Comparison of ENCODE assay signal across 10 cellular contexts in genomic region chr2:65071499-65072180, GRCh38. TPM values are rescaled to one million over a fixed set of nuclear protein-coding genes. Genes with fewer than 3 reads are reported as not detected.
DNase-seq lines count a peak whose midpoint lies in the region; ATAC-seq and TF ChIP-seq lines count a peak whose summit lies in the region.
"Had no signal": no experiment of that assay in that cellular context is flagged by ENCODE, and none has a peak within 500 bp of the region (broad histone marks: within the 10 kb centered on the region; RNA-seq: fewer than 3 reads in every experiment).

No MANE protein-coding gene starts in this region.

- DNase-seq in ELR (ENCODE audit: low read depth) (peak; percentile 62), OCI-LY7 (ENCODE audit: low spot score) (peak; percentile 47), osteoblast (ENCODE audit: insufficient read length, low spot score, missing footprints) (no peak), NCI-H774 (lab: John Stamatoyannopoulos, UW) (no peak)
- DNase-seq in activated CD4-positive, CD25-positive, alpha-beta regulatory T cell (lab: John Stamatoyannopoulos, UW): no peak
- DNase-seq: activated T-cell treated with anti-CD3 and anti-CD28 coated beads, Interleukin-2, amount 50 U/mL, for 48 hours; OCI-M1 had no signal

- peak overlapping the region; percentile 83 for H3K27ac ChIP-seq in OCI-LY7 (ENCODE audit: low read depth, low read length, poor library complexity, severe bottlenecking)
- peak overlapping the region; percentile 69 for H3K27ac ChIP-seq in cingulate gyrus (ENCODE audit: low read depth, low read length)
- H3K27ac ChIP-seq in osteoblast (ENCODE audit: low read depth, low read length): no peak overlapping the region

- intact Hi-C loops in OCI-LY7 (cut with micrococcal nuclease; ENCODE audit: unreplicated experiment): loop anchor here (5.0 kb wide), 1 partner anchor 156 kb away; the partner anchor contains the start of gene ACTR2

- H3K36me3 ChIP-seq in OCI-LY7 (ENCODE audit: insufficient read depth, low read length) (peaks cover 43% of the 10 kb centered on the region), osteoblast (ENCODE audit: insufficient read depth, low read length) (peaks cover 42% of the 10 kb centered on the region)

- H3K79me2 ChIP-seq in OCI-LY7 (ENCODE audit: insufficient read depth, low read depth, low read length) (no peaks in the 10 kb centered on the region), osteoblast (ENCODE audit: insufficient read depth, low read length) (peaks cover 26% of the 10 kb centered on the region)

- H3K9me3 ChIP-seq in OCI-LY7 (ENCODE audit: low read length): no peaks in the 10 kb centered on the region
- H3K9me3 ChIP-seq in osteoblast (ENCODE audit: low read depth, low read length): no peaks in the 10 kb centered on the region

- H3K4me2 ChIP-seq in OCI-LY7 (ENCODE audit: low read length) (peak overlapping the region; percentile 64), osteoblast (ENCODE audit: insufficient read depth, low read length) (no peak overlapping the region)

- no TSS peak for BruUV-seq in OCI-LY7 (replicated peaks; lab: Mats Ljungman, UMichigan)

- H3K4me1 ChIP-seq in OCI-LY7 (ENCODE audit: insufficient read depth, low read length, poor library complexity, severe bottlenecking) (peaks cover 83% of the 10 kb centered on the region), osteoblast (ENCODE audit: insufficient read depth, low read length) (peaks cover 29% of the 10 kb centered on the region)

- ATAC-seq in HG03045 (IDR thresholded peaks at IDR 0.05; ENCODE audit: unreplicated experiment) (no peak), GM21528 (IDR thresholded peaks at IDR 0.05; ENCODE audit: low FRiP score, unreplicated experiment) (no peak)

- TF ChIP-seq CTCF in OCI-LY7 (conservative IDR thresholded peaks at IDR 0.05; ENCODE audit: low read length) (peak; percentile 59), osteoblast (IDR thresholded peaks at IDR 0.05; ENCODE audit: extremely low read depth, low read depth, low read length) (peak; percentile 21)

- CTCF ChIA-PET in OCI-LY7 (lab: Charles Lee; ENCODE audit: unreplicated experiment): interaction anchor here (0.9 to 2.8 kb wide), 2 partner anchors 58 to 97 kb away, joined by 3 to 18 read pairs; partner anchors contain the start of gene RAB1A

- H3K9me2 ChIP-seq in OCI-LY7 (ENCODE audit: insufficient read depth, low read length): no peaks in the 10 kb centered on the region

- H4K20me1 ChIP-seq in OCI-LY7 (ENCODE audit: insufficient read depth, low read length) (no peaks in the 10 kb centered on the region), osteoblast (ENCODE audit: insufficient read depth, low read length) (peaks cover 15% of the 10 kb centered on the region)

- no peaks in the 10 kb centered on the region for H3K27me3 ChIP-seq in osteoblast (ENCODE audit: insufficient read depth, low read length)

- H2AFZ ChIP-seq in OCI-LY7 (ENCODE audit: low read length): no peak overlapping the region
- no peak overlapping the region for H2AFZ ChIP-seq in osteoblast (ENCODE audit: low read length)

- POLR2A ChIA-PET in OCI-LY7 (lab: Charles Lee): interaction anchor here (0.6 to 3.4 kb wide), 12 partner anchors 10 to 245 kb away, joined by 3 to 18 read pairs (median 3); partner anchors contain the start of genes CEP68 and RAB1A

- no peak overlapping the region for H3K4me3 ChIP-seq in OCI-LY7 (ENCODE audit: low read depth, low read length, poor library complexity, severe bottlenecking)
- H3K4me3 ChIP-seq in osteoblast (ENCODE audit: insufficient read depth, low read length): no peak overlapping the region

RNA-seq across cellular contexts. Expression of gene CEP68, which starts 15.4 kb away (rescaled TPM):
- total RNA-seq in OCI-LY7 (2014; rRNA removed; shearing (Covaris generic)): 7.3 and 8.7 TPM in 2 replicates
- 17.1 and 21.7 TPM in 2 replicates for total RNA-seq in OCI-LY7 (2022)
- total RNA-seq in osteoblast: 13.6 and 14.5 TPM in 2 replicates

RNA-seq across cellular contexts. Expression of gene RAB1A, which starts 58.3 kb away (rescaled TPM):
- 37.3 and 39.7 TPM in 2 replicates for total RNA-seq in OCI-LY7 (2014; rRNA removed; shearing (Covaris generic))
- total RNA-seq in OCI-LY7 (2022): 72.7 and 75.4 TPM in 2 replicates
- 72.7 and 78.1 TPM in 2 replicates for total RNA-seq in osteoblast

Comparison
In these comparisons a context has a peak if more than half of its experiments do, and no peak if none do; other contexts are left out.
1. DNase-seq: peak in ELR (single experiment) and OCI-LY7 (single experiment); none in osteoblast (single experiment), activated CD4-positive, CD25-positive, alpha-beta regulatory T cell (0 of 4) and NCI-H774 (single experiment).